Comparison of ENCODE assay signal across 8 cellular contexts in genomic region chr7:133252858-133253521, GRCh38.
DNase-seq lines count a peak whose midpoint lies in the region; ATAC-seq lines count a peak whose summit lies in the region.

TSS of gene EXOC4 (plus strand) at chr7:133253078.

- peak; percentile 97 for ATAC-seq in GM19351 (IDR thresholded peaks at IDR 0.05; ENCODE audit: unreplicated experiment)
- ATAC-seq in HG03521 (IDR thresholded peaks at IDR 0.05; ENCODE audit: unreplicated experiment), result peak; percentile 97

- H3K27ac ChIP-seq in BLaER1 treated with 17β-estradiol and CSF1 and Interleukin-3, amounts not matched to agents 10 nM and 100 nM, result peak within 1 kb of the TSS; percentile 77 to 91 (median 86)

- H3K36me3 ChIP-seq in BLaER1 treated with 17β-estradiol and CSF1 and Interleukin-3, amounts not matched to agents 10 nM and 100 nM, result peaks cover 0 to 19% (median under 1%) of the 10 kb centered on the region in 11 experiments; a peak in 6 of 22 replicates

- peak within 1 kb of the TSS; percentile 80 to 98 (median 91) for H3K4me2 ChIP-seq in BLaER1 treated with 17β-estradiol and CSF1 and Interleukin-3, amounts not matched to agents 10 nM and 100 nM

- H3K4me1 ChIP-seq in BLaER1 treated with 17β-estradiol and CSF1 and Interleukin-3, amounts not matched to agents 10 nM and 100 nM, result peaks cover 21 to 28% (median 26%) of the 10 kb centered on the region in 10 experiments

- DNase-seq in NCI-H748 (lab: John Stamatoyannopoulos, UW; ENCODE audit: unreplicated experiment) (peak; percentile 99), dedifferentiated amniotic fluid mesenchymal stem cell (ENCODE audit: extremely low spot score) (peak; percentile 99), left kidney (ENCODE audit: low read depth, low spot score) (peak; percentile 100)
- DNase-seq in activated CD4-positive, alpha-beta T cell treated with anti-CD3 and anti-CD28 coated beads, Interleukin-2, amount 50 U/mL, for 1 hour, result peak; percentile 86
- DNase-seq in stimulated activated CD4-positive, alpha-beta T cell treated with anti-CD3 and anti-CD28 coated beads, Interleukin-2, amount 100 ng/mL, for 24 hours, result peak; percentile 82 to 88

- peak within 1 kb of the TSS; percentile 74 to 94 (median 87) for H3K9ac ChIP-seq in BLaER1 treated with 17β-estradiol and CSF1 and Interleukin-3, amounts not matched to agents 10 nM and 100 nM

- H3K9me3 ChIP-seq in BLaER1 treated with 17β-estradiol and CSF1 and Interleukin-3, amounts not matched to agents 10 nM and 100 nM (replicated peaks in 1 of 11), result peaks cover 0 to 13% (median 9%) of the 10 kb centered on the region in 11 experiments; a peak in 14 of 22 replicates

- no peaks in the 10 kb centered on the region for H3K27me3 ChIP-seq in BLaER1 treated with 17β-estradiol and CSF1 and Interleukin-3, amounts not matched to agents 10 nM and 100 nM

- H3K4me3 ChIP-seq in BLaER1 treated with 17β-estradiol and CSF1 and Interleukin-3, amounts not matched to agents 10 nM and 100 nM, result peak within 1 kb of the TSS; percentile 70 to 91 (median 82)

- peaks cover 0 to 9% (median 0%) of the 10 kb centered on the region in 11 experiments; a peak in 2 of 22 replicates for H4K20me1 ChIP-seq in BLaER1 treated with 17β-estradiol and CSF1 and Interleukin-3, amounts not matched to agents 10 nM and 100 nM

Comparison
In these comparisons a context has a peak if more than half of its experiments do, and no peak if none do; other contexts are left out.
1. Peak in every context shown above with its lines: DNase-seq, ATAC-seq, H3K4me3 ChIP-seq and H3K27ac ChIP-seq.